ENCODE assay signal across 8 cellular contexts in the genomic region with DNA sequence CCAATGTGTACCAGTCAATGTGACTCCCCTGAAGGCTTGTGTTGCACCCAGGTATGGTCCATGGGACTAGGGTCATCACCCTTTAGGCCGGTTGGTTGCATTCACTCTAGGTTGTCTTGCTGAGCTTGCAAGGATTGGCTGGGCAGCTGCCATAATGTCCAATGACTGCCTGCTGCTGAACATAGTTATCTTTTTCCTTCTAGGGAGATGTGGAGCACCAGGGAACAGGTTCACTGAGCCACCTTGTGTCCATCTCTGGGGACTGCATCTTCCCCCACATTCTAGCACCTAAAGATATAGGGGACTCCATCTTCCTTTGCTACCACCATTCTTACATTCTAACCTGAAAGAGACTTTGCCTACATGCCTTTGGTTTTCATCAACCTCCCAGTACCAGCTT.
DNase-seq lines count a peak whose midpoint lies in the region; FAIRE-seq and TF ChIP-seq lines count a peak whose summit lies in the region.

No MANE protein-coding gene starts in this region.

- peaks cover 16% of the 10 kb centered on the region for H3K4me1 Mint-ChIP-seq in astrocyte (ENCODE audit: low read depth, unreplicated experiment)

- no peak overlapping the region for H3K27ac Mint-ChIP-seq in astrocyte (ENCODE audit: unreplicated experiment)

- H3K4me3 ChIP-seq in HEK293 (ENCODE audit: low read depth, low read length) (no peak overlapping the region), SJCRH30 (no peak overlapping the region), astrocyte (ENCODE audit: insufficient read depth, low read depth, low read length) (no peak overlapping the region)

- H3K36me3 ChIP-seq in HEK293 (ENCODE audit: control insufficient read depth in 2 of 2, insufficient read depth in 1 of 2, low read length in 2 of 2) = no peaks in the 10 kb centered on the region
- no peaks in the 10 kb centered on the region for H3K36me3 ChIP-seq in SJCRH30
- no peaks in the 10 kb centered on the region for H3K36me3 ChIP-seq in astrocyte (ENCODE audit: insufficient read depth, low read length)

- TF ChIP-seq CTCF in HEK293 (tag by site-specific recombination; IDR thresholded peaks at IDR 0.05) (no peak), astrocyte (IDR thresholded peaks at IDR 0.05; ENCODE audit: insufficient read depth, low read depth, low read length) (peak; percentile 64)

- H3K27me3 ChIP-seq in SJCRH30 = no peaks in the 10 kb centered on the region
- H3K27me3 ChIP-seq in astrocyte (ENCODE audit: insufficient read depth, low read length) = no peaks in the 10 kb centered on the region

- no peak overlapping the region for H2AFZ ChIP-seq in astrocyte (ENCODE audit: low read depth, low read length)

- no peaks in the 10 kb centered on the region for H3K27me3 Mint-ChIP-seq in astrocyte (ENCODE audit: low read depth, unreplicated experiment)

- CTCF ChIA-PET in HEK293 (lab: Yijun Ruan, JAX) = interaction anchor here (0.6 to 1.1 kb wide), 8 partner anchors 15 to 725 kb away, joined by 3 read pairs; no protein-coding TSS in a partner anchor

- H3K9me3 Mint-ChIP-seq in astrocyte (ENCODE audit: unreplicated experiment) = no peaks in the 10 kb centered on the region

- H3K9ac ChIP-seq in astrocyte (ENCODE audit: low read length) = no peak overlapping the region

- H3K4me3 Mint-ChIP-seq in astrocyte (ENCODE audit: unreplicated experiment) = no peak overlapping the region

- H3K4me1 ChIP-seq in HEK293 (ENCODE audit: control insufficient read depth, insufficient read depth, low read length) (no peaks in the 10 kb centered on the region; the same call in 1 of the 2 replicates), SJCRH30 (peaks cover 8% of the 10 kb centered on the region), astrocyte (ENCODE audit: insufficient read depth, low read length) (peaks cover 18% of the 10 kb centered on the region)

- H3K27ac ChIP-seq in HEK293 (ENCODE audit: extremely low read depth, low read depth, low read length) (no peak overlapping the region), SJCRH30 (no peak overlapping the region), astrocyte (ENCODE audit: low read depth, low read length) (no peak overlapping the region)

- H3K79me2 ChIP-seq in astrocyte (ENCODE audit: insufficient read depth, low read length) = no peaks in the 10 kb centered on the region

- H3K9me3 ChIP-seq in HEK293 (ENCODE audit: control insufficient read depth, insufficient read depth, low read depth, low read length) (no peaks in the 10 kb centered on the region), SJCRH30 (replicated peaks) (no peaks in the 10 kb centered on the region), astrocyte (ENCODE audit: insufficient read depth, low read depth, low read length) (no peaks in the 10 kb centered on the region)

- no peak overlapping the region for H3K4me2 ChIP-seq in astrocyte (ENCODE audit: low read length)

- POLR2A ChIA-PET in HEK293 (lab: Yijun Ruan, JAX) = no interaction called here

- no peaks in the 10 kb centered on the region for H3K36me3 Mint-ChIP-seq in astrocyte (ENCODE audit: low read depth, unreplicated experiment)

- FAIRE-seq in astrocyte (lab: Jason Lieb, UNC) (no peak), islet of Langerhans (lab: Jason Lieb, UNC) (peak; percentile 69)

- no peaks in the 10 kb centered on the region for H4K20me1 ChIP-seq in astrocyte (ENCODE audit: insufficient read depth, low read length)

- DNase-seq in NCI-H2196 (lab: John Stamatoyannopoulos, UW; ENCODE audit: unreplicated experiment) (peak; percentile 22), NCI-H2196 treated with DMSO at 0.1 percent for 48 hours (lab: John Stamatoyannopoulos, UW; ENCODE audit: unreplicated experiment) (no peak), LoVo (ENCODE audit: low spot score) (peak; percentile 54), SJCRH30 (peak; percentile 57 to 83), astrocyte (ENCODE audit: low read depth) (no peak)
- peak; percentile 20 to 24 for DNase-seq in stimulated activated CD4-positive, alpha-beta T cell treated with anti-CD3 and anti-CD28 coated beads, Interleukin-1b, Interleukin-23, amount 100 ng/mL, for 4 hours (ENCODE audit: low read depth in 2 of 2)

TF ChIP-seq in HEK293, 187 proteins besides CTCF, POLR2A, EP300 and RAD21:
- TF ChIP-seq ZNF416 (tag by site-specific recombination; IDR thresholded peaks at IDR 0.05) (no peak), ZNF623 (tag by site-specific recombination; IDR thresholded peaks at IDR 0.05) (no peak), ZNF639 (tag by site-specific recombination; IDR thresholded peaks at IDR 0.05) (no peak), ZSCAN30 (tag by site-specific recombination; IDR thresholded peaks at IDR 0.05) (no peak), KLF16 (tag by site-specific recombination; IDR thresholded peaks at IDR 0.05) (no peak), TCF7L2 (IDR thresholded peaks at IDR 0.05; ENCODE audit: borderline replicate concordance, low read depth, low read length) (no peak), ZNF654 (tag by site-specific recombination; IDR thresholded peaks at IDR 0.05; ENCODE audit: low read depth) (peak; percentile 47)

Comparison
In these comparisons a context has a peak if more than half of its experiments do, and no peak if none do; other contexts are left out.
1. DNase-seq: peak in NCI-H2196 (single experiment), LoVo (single experiment), SJCRH30 (2 of 2) and stimulated activated CD4-positive, alpha-beta T cell treated with anti-CD3 and anti-CD28 coated beads, Interleukin-1b, Interleukin-23, amount 100 ng/mL, for 4 hours (2 of 2); none in NCI-H2196 treated with DMSO at 0.1 percent for 48 hours (single experiment) and astrocyte (single experiment).